In the genomic region with DNA sequence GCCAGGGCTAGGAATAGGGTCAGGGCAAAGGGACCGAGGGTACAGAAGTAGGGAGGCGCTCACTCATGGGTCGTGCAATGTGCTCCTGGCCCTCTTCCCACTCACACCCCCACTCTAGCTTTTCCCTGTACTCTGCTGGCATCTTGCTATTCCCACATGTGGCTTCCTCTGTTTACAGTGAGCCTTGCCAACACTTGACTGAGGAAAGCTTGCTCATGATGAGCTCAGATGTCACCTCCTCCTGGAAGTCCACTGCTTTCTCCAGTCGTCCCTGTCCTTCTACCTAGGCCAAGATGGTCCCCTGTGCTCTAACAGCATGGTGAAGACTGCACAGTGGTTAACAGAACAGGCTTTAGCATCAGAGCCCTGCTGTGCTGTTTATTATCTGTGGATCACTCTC, we compare ENCODE assay signal across 22 cellular contexts.
"Had no signal": no experiment of that assay in that cellular context is flagged by ENCODE, and none has a peak within 500 bp of the region (broad histone marks: within the 10 kb centered on the region; RNA-seq: fewer than 3 reads in every experiment).

No MANE protein-coding gene starts in this region.

- DNase-seq: colonic mucosa; dermis blood vessel endothelial cell; esophagus squamous epithelium; heart left ventricle; hippocampal formation; left colon; mesendoderm; naive thymus-derived CD4-positive, alpha-beta T cell; nephron progenitor cell; posterior cingulate gyrus; sigmoid colon; stimulated activated CD4-positive, alpha-beta T cell treated with anti-CD3 and anti-CD28 coated beads, Interleukin-2, amount 100 ng/mL, for 24 hours; stimulated activated CD4-positive, alpha-beta T cell treated with anti-CD3 and anti-CD28 coated beads, Interleukin-4, amount 100 ng/mL, for 4 hours; stimulated activated naive B cell treated with anti-CD40 and anti-IgM and Interleukin-4, amounts not matched to agents 10 μg/mL and 1 μg/mL and 100 μg/mL, for 72 hours; stimulated activated naive CD8-positive, alpha-beta T cell treated with anti-CD3 and anti-CD28 coated beads, Interleukin-15, amount 100 ng/mL, for 72 hours; testis had no signal

- ATAC-seq: heart left ventricle; left colon; naive thymus-derived CD4-positive, alpha-beta T cell; stimulated activated naive B cell treated with anti-CD40 and anti-IgM and Interleukin-4, amounts not matched to agents 10 μg/mL and 1 μg/mL and 100 μg/mL, for 72 hours; stimulated activated naive CD8-positive, alpha-beta T cell treated with anti-CD3 and anti-CD28 coated beads, Interleukin-15, amount 100 ng/mL, for 72 hours had no signal

- H3K27me3 ChIP-seq: colonic mucosa, heart left ventricle, right atrium auricular region, sigmoid colon, testis, tibial nerve had no signal

- FAIRE-seq: frontal cortex, urothelium cell line had no signal

- H3K27ac ChIP-seq: colonic mucosa, esophagus squamous epithelium, heart left ventricle, neutrophil, right atrium auricular region, sigmoid colon, skin epidermis, testis, tibial nerve had no signal

- H3K4me1 ChIP-seq: testis had no signal

- H3K36me3 ChIP-seq: colonic mucosa, esophagus squamous epithelium, heart left ventricle, neutrophil, right atrium auricular region, sigmoid colon, tibial nerve had no signal

- H3K4me3 ChIP-seq: colonic mucosa, esophagus squamous epithelium, heart left ventricle, right atrium auricular region, sigmoid colon, skin epidermis, testis, tibial nerve had no signal

- H3K9me3 ChIP-seq: colonic mucosa, esophagus squamous epithelium, heart left ventricle, neutrophil, right atrium auricular region, sigmoid colon, testis, tibial nerve had no signal
